ENCODE assay signal across 25 cellular contexts in the genomic region with DNA sequence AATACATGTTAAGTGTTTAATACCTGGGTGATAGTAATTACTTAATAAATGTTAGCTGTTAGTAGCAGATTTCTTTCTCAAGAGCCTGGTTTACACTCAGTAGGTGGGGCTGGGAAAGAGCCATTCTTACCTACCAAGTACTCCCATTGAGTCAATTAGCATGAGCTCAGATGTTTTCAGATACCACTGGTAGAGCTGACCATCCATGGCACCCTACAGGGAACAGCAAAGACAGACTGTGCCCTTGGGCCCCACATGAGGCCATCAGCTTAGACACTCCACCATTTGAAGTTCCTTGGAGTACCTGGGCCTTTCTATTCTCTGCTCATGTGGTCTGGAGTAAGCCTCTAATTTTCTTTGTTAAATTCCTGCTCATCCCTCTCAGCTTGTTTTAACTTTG.
"Had no signal": no experiment of that assay in that cellular context is flagged by ENCODE, and none has a peak within 500 bp of the region (broad histone marks: within the 10 kb centered on the region; RNA-seq: fewer than 3 reads in every experiment).

No MANE protein-coding gene starts in this region.

- H3K4me3 Mint-ChIP-seq: naive thymus-derived CD4-positive, alpha-beta T cell; natural killer cell treated with Interleukin-12 subunit alpha and Interleukin-12 subunit beta and Interleukin-15 and Interleukin-18, amount 100 ng/mL, for 72 hours; stimulated activated naive B cell treated with anti-CD40 and anti-IgM and Interleukin-4, amounts not matched to agents 10 μg/mL and 1 μg/mL and 100 μg/mL, for 72 hours had no signal

- H3K36me3 Mint-ChIP-seq: naive thymus-derived CD4-positive, alpha-beta T cell; natural killer cell treated with Interleukin-12 subunit alpha and Interleukin-12 subunit beta and Interleukin-15 and Interleukin-18, amount 100 ng/mL, for 72 hours; stimulated activated naive B cell treated with anti-CD40 and anti-IgM and Interleukin-4, amounts not matched to agents 10 μg/mL and 1 μg/mL and 100 μg/mL, for 72 hours had no signal

- DNase-seq: hypothalamus; left colon; left ventricle myocardium inferior; midbrain; mucosa of descending colon; naive thymus-derived CD4-positive, alpha-beta T cell; ovary; stimulated activated CD4-positive, alpha-beta T cell treated with anti-CD3 and anti-CD28 coated beads, Interleukin-12 subunit alpha, Interleukin-12 subunit beta, amount 100 ng/mL, for 4 hours; stimulated activated CD4-positive, alpha-beta T cell treated with anti-CD3 and anti-CD28 coated beads, Interleukin-15, amount 100 ng/mL, for 24 hours; stimulated activated CD4-positive, alpha-beta T cell treated with anti-CD3 and anti-CD28 coated beads, Interleukin-2, amount 100 ng/mL, for 24 hours; stimulated activated CD4-positive, alpha-beta T cell treated with anti-CD3 and anti-CD28 coated beads, Interleukin-4, amount 100 ng/mL, for 1 hour; stimulated activated naive B cell treated with anti-CD40 and anti-IgM and Interleukin-4, amounts not matched to agents 10 μg/mL and 1 μg/mL and 100 μg/mL, for 72 hours; stimulated activated naive CD8-positive, alpha-beta T cell treated with anti-CD3 and anti-CD28 coated beads, Interleukin-15, Interleukin-2, amounts not matched to agents 100 U/mL and 50 U/mL, for 24 hours; stomach; testis; thyroid gland; transverse colon; upper lobe of left lung had no signal

- ATAC-seq: left colon; mucosa of descending colon; naive thymus-derived CD4-positive, alpha-beta T cell; natural killer cell treated with Interleukin-12 subunit alpha and Interleukin-12 subunit beta and Interleukin-15 and Interleukin-18, amount 100 ng/mL, for 72 hours; sciatic nerve; stimulated activated naive B cell treated with anti-CD40 and anti-IgM and Interleukin-4, amounts not matched to agents 10 μg/mL and 1 μg/mL and 100 μg/mL, for 72 hours; stimulated activated naive CD8-positive, alpha-beta T cell treated with anti-CD3 and anti-CD28 coated beads, Interleukin-15, Interleukin-2, amounts not matched to agents 100 U/mL and 50 U/mL, for 24 hours had no signal

- H3K27me3 ChIP-seq: ovary, right atrium auricular region, stomach, testis, thyroid gland, transverse colon, upper lobe of left lung, vagina had no signal

- H3K4me1 ChIP-seq: left ventricle myocardium inferior, right atrium auricular region, testis, thyroid gland, upper lobe of left lung, vagina had no signal

- H3K4me1 Mint-ChIP-seq: naive thymus-derived CD4-positive, alpha-beta T cell; stimulated activated naive B cell treated with anti-CD40 and anti-IgM and Interleukin-4, amounts not matched to agents 10 μg/mL and 1 μg/mL and 100 μg/mL, for 72 hours had no signal

- H3K27ac ChIP-seq: left ventricle myocardium inferior, ovary, right atrium auricular region, skin epidermis, stomach, testis, thyroid gland, transverse colon, upper lobe of left lung, vagina had no signal

- H3K36me3 ChIP-seq: left ventricle myocardium inferior, ovary, right atrium auricular region, stomach, thyroid gland, transverse colon, upper lobe of left lung, vagina had no signal

- H3K9me3 Mint-ChIP-seq: natural killer cell treated with Interleukin-12 subunit alpha and Interleukin-12 subunit beta and Interleukin-15 and Interleukin-18, amount 100 ng/mL, for 72 hours had no signal

- H3K4me3 ChIP-seq: left ventricle myocardium inferior, lung, mucosa of descending colon, ovary, right atrium auricular region, skin epidermis, stomach, testis, thyroid gland, transverse colon, upper lobe of left lung, vagina had no signal

- H3K9me3 ChIP-seq: left ventricle myocardium inferior, mucosa of descending colon, ovary, right atrium auricular region, stomach, testis, thyroid gland, transverse colon, upper lobe of left lung, vagina had no signal

- H3K27ac Mint-ChIP-seq: naive thymus-derived CD4-positive, alpha-beta T cell; natural killer cell treated with Interleukin-12 subunit alpha and Interleukin-12 subunit beta and Interleukin-15 and Interleukin-18, amount 100 ng/mL, for 72 hours; progenitor cell of endocrine pancreas; stimulated activated naive B cell treated with anti-CD40 and anti-IgM and Interleukin-4, amounts not matched to agents 10 μg/mL and 1 μg/mL and 100 μg/mL, for 72 hours had no signal
